In genomic region chr3:60076307-60076706, GRCh38 we compare ENCODE assay signal across 12 cellular contexts.
A peak's percentile ranks its signal among the peaks of the same experiment; 100 is the strongest.
DNase-seq lines count a peak whose midpoint lies in the region; ATAC-seq, FAIRE-seq and TF ChIP-seq lines count a peak whose summit lies in the region.
"Had no signal": no experiment of that assay in that cellular context is flagged by ENCODE, and none has a peak within 500 bp of the region (broad histone marks: within the 10 kb centered on the region; RNA-seq: fewer than 3 reads in every experiment).

No MANE protein-coding gene starts in this region.

- H3K9me3 ChIP-seq in CD4-positive, alpha-beta memory T cell (ENCODE audit: control insufficient read depth in 1 of 2, low read length in 2 of 2) = no peaks in the 10 kb centered on the region
- H3K9me3 ChIP-seq in T-helper 17 cell (ENCODE audit: control insufficient read depth, low read length, poor library complexity, severe bottlenecking) (no peaks in the 10 kb centered on the region), left lung (no peaks in the 10 kb centered on the region)

- H3K4me1 Mint-ChIP-seq in CD4-positive, alpha-beta memory T cell = peaks cover 27 to 67% (median 44%) of the 10 kb centered on the region in 4 donors
- peaks cover 8% of the 10 kb centered on the region for H3K4me1 Mint-ChIP-seq in T-helper 17 cell

- H3K27me3 ChIP-seq in ACC112 (ENCODE audit: insufficient read depth, low read length) = no peaks in the 10 kb centered on the region; the same call in 1 of the 2 replicates
- H3K27me3 ChIP-seq in CD4-positive, alpha-beta memory T cell (ENCODE audit: insufficient read depth, low read length) = no peaks in the 10 kb centered on the region
- no peaks in the 10 kb centered on the region for H3K27me3 ChIP-seq in left lung

- H2AFZ ChIP-seq in ACC112 (ENCODE audit: low read length, unreplicated experiment) = peak overlapping the region; percentile 55

- FAIRE-seq in D721Med (lab: Jason Lieb, UNC) = no peak

- intact Hi-C loops in CD4-positive, alpha-beta memory T cell (cut with micrococcal nuclease) = no loop called here
- intact Hi-C loops in left lung (cut with DNase I) = no loop called here

- CTCF ChIA-PET in CD4-positive, alpha-beta memory T cell (lab: Charles Lee; ENCODE audit: partially characterized antibody) = interaction anchor here (0.7 kb wide), 1 partner anchor 28 kb away, joined by 3 read pairs; no protein-coding TSS in a partner anchor
- CTCF ChIA-PET in HEK293T (lab: Yijun Ruan, JAX) = interaction anchor here (0.6 kb wide), 1 partner anchor 15 kb away, joined by 3 read pairs; no protein-coding TSS in a partner anchor

- H3K4me3 ChIP-seq in ACC112 (ENCODE audit: low read depth, low read length) (peak overlapping the region; percentile 79), left lung (no peak overlapping the region)
- H3K4me3 ChIP-seq in CD4-positive, alpha-beta memory T cell (ENCODE audit: low read length in 2 of 2) = no peak overlapping the region

- H3K27ac ChIP-seq in ACC112 (ENCODE audit: low read depth, low read length) = no peak overlapping the region
- H3K27ac ChIP-seq in CD4-positive, alpha-beta memory T cell (ENCODE audit: low read depth, low read length) = no peak overlapping the region
- H3K27ac ChIP-seq in left lung = no peak overlapping the region

- H3K36me3 ChIP-seq in ACC112 (ENCODE audit: insufficient read depth, low read length) = no peaks in the 10 kb centered on the region
- no peaks in the 10 kb centered on the region for H3K36me3 ChIP-seq in CD4-positive, alpha-beta memory T cell (ENCODE audit: insufficient read depth, low read length)
- no peaks in the 10 kb centered on the region for H3K36me3 ChIP-seq in left lung

- H3K36me3 Mint-ChIP-seq in CD4-positive, alpha-beta memory T cell = peaks cover 6 to 11% of the 10 kb centered on the region in 2 donors
- peaks cover 2% of the 10 kb centered on the region for H3K36me3 Mint-ChIP-seq in T-helper 17 cell (ENCODE audit: low read depth)

- peak overlapping the region; percentile 49 to 77 (median 68) for H3K4me3 Mint-ChIP-seq in CD4-positive, alpha-beta memory T cell
- H3K4me3 Mint-ChIP-seq in T-helper 17 cell = peak overlapping the region; percentile 32
- H3K4me3 Mint-ChIP-seq: IgD-negative memory B cell had no signal

- no peak for TF ChIP-seq CTCF in left lung (IDR thresholded peaks at IDR 0.05)
- TF ChIP-seq CTCF in D721Med (IDR thresholded peaks at IDR 0.05; ENCODE audit: insufficient read depth, missing control alignments) = no peak

- no peak for ATAC-seq in T-helper 17 cell
- peak; percentile 53 for ATAC-seq in left lung
- ATAC-seq in HG03457 (IDR thresholded peaks at IDR 0.05; ENCODE audit: unreplicated experiment) = no peak
- ATAC-seq: left colon had no signal

- no peaks in the 10 kb centered on the region for H3K79me2 ChIP-seq in ACC112 (ENCODE audit: control insufficient read depth, insufficient read depth, low read length, unreplicated experiment)

- H3K4me1 ChIP-seq in ACC112 (ENCODE audit: control insufficient read depth, insufficient read depth, low read length, unreplicated experiment) (peaks cover 4% of the 10 kb centered on the region), left lung (no peaks in the 10 kb centered on the region)
- H3K4me1 ChIP-seq in CD4-positive, alpha-beta memory T cell (ENCODE audit: insufficient read depth, low read length) = peaks cover 35% of the 10 kb centered on the region

- peak overlapping the region in 6 of 7 donors; percentile 2 to 83 (median 60) for H3K27ac Mint-ChIP-seq in CD4-positive, alpha-beta memory T cell
- no peak overlapping the region for H3K27ac Mint-ChIP-seq in T-helper 17 cell
- H3K27ac Mint-ChIP-seq: IgD-negative memory B cell had no signal

- no peaks in the 10 kb centered on the region for H3K27me3 Mint-ChIP-seq in CD4-positive, alpha-beta memory T cell
- peaks cover 5% of the 10 kb centered on the region for H3K27me3 Mint-ChIP-seq in T-helper 17 cell

- POLR2A ChIA-PET in CD4-positive, alpha-beta memory T cell (lab: Charles Lee; ENCODE audit: partially characterized antibody) = interaction anchor here (0.7 to 3.9 kb wide), 5 partner anchors 11 to 244 kb away, joined by 3 to 14 read pairs (median 5); no protein-coding TSS in a partner anchor
- POLR2A ChIA-PET in HEK293T (lab: Yijun Ruan, JAX) = no interaction called here

- DNase-seq in CD4-positive, alpha-beta memory T cell = no peak
- DNase-seq in T-helper 17 cell = no peak
- no peak for DNase-seq in left lung
- no peak for DNase-seq in stimulated activated CD8-positive, alpha-beta memory T cell treated with anti-CD3 and anti-CD28 coated beads, Interleukin-4, amount 100 ng/mL, for 48 hours
- no peak for DNase-seq in HEK293T (ENCODE audit: extremely low spot score)
- DNase-seq in D721Med (ENCODE audit: insufficient read length, low spot score) = no peak
- DNase-seq: left colon, NCI-H1930, nucleus accumbens had no signal

- peaks cover 0 to 5% (median 3%) of the 10 kb centered on the region in 8 donors for H3K9me3 Mint-ChIP-seq in CD4-positive, alpha-beta memory T cell

TF ChIP-seq in HEK293T, 16 proteins besides CTCF, POLR2A, EP300 and RAD21:
- no peak for TF ChIP-seq ELF4 (IDR thresholded peaks at IDR 0.05)
- TF ChIP-seq CTBP1 (IDR thresholded peaks at IDR 0.05; ENCODE audit: borderline replicate concordance) = no peak
- TF ChIP-seq LEF1 (IDR thresholded peaks at IDR 0.05; ENCODE audit: borderline replicate concordance) = no peak
- TF ChIP-seq SP1 (IDR thresholded peaks at IDR 0.05) = no peak
- TF ChIP-seq FOXA1 (IDR thresholded peaks at IDR 0.05) = no peak
- no peak for TF ChIP-seq ZNF384 (IDR thresholded peaks at IDR 0.05)
- no peak for TF ChIP-seq FOXK2 (IDR thresholded peaks at IDR 0.05)
- TF ChIP-seq ARNT (IDR thresholded peaks at IDR 0.05) = no peak
- TF ChIP-seq FOXM1 (IDR thresholded peaks at IDR 0.05; ENCODE audit: borderline replicate concordance) = no peak
- no peak for TF ChIP-seq BHLHE40 (IDR thresholded peaks at IDR 0.05; ENCODE audit: borderline replicate concordance)
TF ChIP-seq in HEK293T: peak in this region for 0.
